13 cellular contexts compared by ENCODE assay signal in the genomic region with DNA sequence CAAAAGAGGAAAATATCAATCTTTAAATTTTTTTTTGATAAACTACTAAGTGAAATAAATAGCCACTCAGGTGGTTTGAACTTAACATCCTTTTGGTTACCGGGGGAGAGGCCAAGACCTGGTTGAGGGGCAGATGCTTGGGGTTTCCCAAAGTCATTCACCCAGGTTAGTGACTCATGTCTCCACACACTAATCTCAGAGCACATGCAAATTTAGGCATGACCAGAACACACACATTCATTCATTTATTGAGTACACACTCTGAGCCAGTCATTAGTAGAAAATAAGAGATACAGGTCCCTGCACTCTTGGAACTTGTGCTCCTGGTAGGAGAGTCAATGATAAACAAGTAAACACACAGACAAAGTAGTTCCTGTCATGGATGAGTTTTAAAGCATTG. TPM values are rescaled to one million over a fixed set of nuclear protein-coding genes. Genes with fewer than 3 reads are reported as not detected.
DNase-seq lines count a peak whose midpoint lies in the region; ATAC-seq and TF ChIP-seq lines count a peak whose summit lies in the region.
"Had no signal": no experiment of that assay in that cellular context is flagged by ENCODE, and none has a peak within 500 bp of the region (broad histone marks: within the 10 kb centered on the region; RNA-seq: fewer than 3 reads in every experiment).

No MANE protein-coding gene starts in this region.

- peak overlapping the region; percentile 56 for H3K27ac Mint-ChIP-seq in activated B cell treated with CpG ODN at 0.5 μM for 24 hours
- H3K27ac Mint-ChIP-seq: activated naive CD8-positive, alpha-beta T cell treated with anti-CD3 and anti-CD28 coated beads, Interleukin-2, amount 10 ng/mL, durations not matched to agents 7 days and 5 days; T-cell had no signal

- H3K36me3 Mint-ChIP-seq in activated B cell treated with CpG ODN at 0.5 μM for 24 hours (ENCODE audit: low read depth), result no peaks in the 10 kb centered on the region
- H3K36me3 Mint-ChIP-seq: activated naive CD8-positive, alpha-beta T cell treated with anti-CD3 and anti-CD28 coated beads, Interleukin-2, amount 10 ng/mL, durations not matched to agents 7 days and 5 days; T-cell had no signal

- peaks cover 3% of the 10 kb centered on the region for H3K9me3 Mint-ChIP-seq in activated B cell treated with CpG ODN at 0.5 μM for 24 hours

- intact Hi-C loops in activated B cell treated with CpG ODN at 0.5 μM for 24 hours (cut with micrococcal nuclease), result loop anchor here (1.0 to 2.0 kb wide), 3 partner anchors 10 to 39 kb away; no protein-coding TSS in a partner anchor

- POLR2A ChIA-PET in activated B cell treated with CpG ODN at 0.5 μM for 24 hours (lab: Charles Lee), result interaction anchor here (1.7 kb wide), 1 partner anchor 16 kb away, joined by 4 read pairs; no protein-coding TSS in a partner anchor

- H3K27me3 Mint-ChIP-seq in activated B cell treated with CpG ODN at 0.5 μM for 24 hours, result no peaks in the 10 kb centered on the region

- peak overlapping the region; percentile 5 for H3K4me3 Mint-ChIP-seq in activated B cell treated with CpG ODN at 0.5 μM for 24 hours
- H3K4me3 Mint-ChIP-seq: activated naive CD8-positive, alpha-beta T cell treated with anti-CD3 and anti-CD28 coated beads, Interleukin-2, amount 10 ng/mL, durations not matched to agents 7 days and 5 days; T-cell had no signal

- TF ChIP-seq CTCF in activated B cell treated with CpG ODN at 0.5 μM for 24 hours (IDR thresholded peaks at IDR 0.05) (no peak), omental fat pad (IDR thresholded peaks at IDR 0.05) (no peak)

- ATAC-seq in GM18508 (IDR thresholded peaks at IDR 0.05; ENCODE audit: insufficient read depth, unreplicated experiment) (peak; percentile 89), GM19395 (IDR thresholded peaks at IDR 0.05; ENCODE audit: unreplicated experiment) (peak; percentile 79), HG02943 (IDR thresholded peaks at IDR 0.05; ENCODE audit: low read depth, unreplicated experiment) (peak; percentile 77), activated B cell treated with CpG ODN at 0.5 μM for 24 hours (ENCODE audit: low read depth) (peak; percentile 99), omental fat pad (ENCODE audit: low FRiP score) (no peak)
- ATAC-seq: left colon, T-cell had no signal

- CTCF ChIA-PET in activated B cell treated with CpG ODN at 0.5 μM for 24 hours (lab: Charles Lee), result no interaction called here

- no peak for DNase-seq in activated B cell treated with CpG ODN at 0.5 μM for 24 hours
- DNase-seq in omental fat pad (ENCODE audit: low spot score), result no peak
- no peak for DNase-seq in NCI-H226
- no peak for DNase-seq in central memory CD4-positive, alpha-beta T cell
- DNase-seq in NCI-H1092 treated with DMSO at 0.1 percent for 48 hours (lab: John Stamatoyannopoulos, UW), result no peak
- DNase-seq: activated naive CD8-positive, alpha-beta T cell treated with anti-CD3 and anti-CD28 coated beads, Interleukin-2, amount 10 ng/mL, durations not matched to agents 7 days and 5 days; DMS79; left colon; stomach; T-cell had no signal

- peaks cover 44% of the 10 kb centered on the region for H3K4me1 Mint-ChIP-seq in activated B cell treated with CpG ODN at 0.5 μM for 24 hours
- H3K4me1 Mint-ChIP-seq: activated naive CD8-positive, alpha-beta T cell treated with anti-CD3 and anti-CD28 coated beads, Interleukin-2, amount 10 ng/mL, durations not matched to agents 7 days and 5 days; T-cell had no signal

RNA-seq across cellular contexts. Expression of a gene that starts 7.3 kb away (rescaled TPM):
- total RNA-seq in activated B cell treated with CpG ODN at 0.5 μM for 24 hours (1.3 and 1.4 TPM in 2 replicates), omental fat pad (not detected)
- total RNA-seq: activated naive CD8-positive, alpha-beta T cell treated with anti-CD3 and anti-CD28 coated beads, Interleukin-2, amount 10 ng/mL, durations not matched to agents 7 days and 5 days had no signal

RNA-seq across cellular contexts. Expression of a gene that starts 40.4 kb away (rescaled TPM):
- total RNA-seq in activated B cell treated with CpG ODN at 0.5 μM for 24 hours, result 31.2 and 31.7 TPM in 2 replicates
- 10 to 100 TPM; 10.7 to 21.6 (median 15.2) TPM for total RNA-seq in omental fat pad
